ENCODE assay signal across 34 cellular contexts in the genomic region with DNA sequence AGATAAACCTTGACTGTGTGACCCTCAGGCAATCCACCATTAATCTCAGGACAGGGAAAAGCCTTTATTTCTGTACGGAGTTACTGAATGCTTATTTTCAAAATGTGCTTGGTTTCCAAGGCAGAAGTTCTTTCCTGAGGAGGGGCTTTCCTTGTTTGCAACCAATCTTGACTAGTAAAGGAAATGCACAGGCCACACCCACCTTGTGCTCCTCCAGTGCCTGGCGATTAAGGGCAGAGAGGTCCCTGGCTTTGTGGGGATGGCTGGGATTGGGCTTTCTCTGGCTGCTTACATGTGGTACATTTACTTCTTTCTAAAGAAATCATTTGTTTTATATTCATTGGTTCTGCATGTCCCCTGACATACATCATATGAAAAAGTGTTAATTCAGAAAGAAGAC.
"Had no signal": no experiment of that assay in that cellular context is flagged by ENCODE, and none has a peak within 500 bp of the region (broad histone marks: within the 10 kb centered on the region; RNA-seq: fewer than 3 reads in every experiment).

No MANE protein-coding gene starts in this region.

- DNase-seq: activated CD4-positive, alpha-beta memory T cell treated with anti-CD3 and anti-CD28 coated beads, Interleukin-2, amount 10 ng/mL, durations not matched to agents 7 days and 5 days; activated CD4-positive, alpha-beta T cell treated with anti-CD3 and anti-CD28 coated beads for 1 hour; activated CD4-positive, alpha-beta T cell treated with anti-CD3 and anti-CD28 coated beads for 48 hours; activated CD4-positive, CD25-positive, alpha-beta regulatory T cell; activated gamma-delta T cell treated with Interleukin-2 at 50 U/mL for 16 hours; activated naive CD4-positive, alpha-beta T cell treated with anti-CD3 and anti-CD28 coated beads for 36 hours; activated T-cell treated with anti-CD3 and anti-CD28 coated beads, Interleukin-2, amount 50 U/mL, for 24 hours; adrenal gland; body of pancreas; caudate nucleus; cerebellar nuclear complex; Kasumi-1; KG1; MM.1S; MV-4-11; NCI-H1092; NCI-H1436 treated with DMSO at 0.1 percent for 48 hours; NCI-H1694 treated with DMSO at 0.1 percent for 48 hours; NCI-H2029; NCI-H2171; NCI-H510A; NCI-H526; NCI-H748 treated with DMSO at 0.1 percent for 48 hours; NK-92 treated with Interleukin-12 subunit alpha and Interleukin-12 subunit beta, amount 100 ng/mL, for 24 hours; PC-3; Peyer's patch; RPMI8226; SHP77 treated with DMSO at 0.1 percent for 48 hours; SK-N-SH had no signal

- H3K4me1 ChIP-seq: adrenal gland, body of pancreas, breast epithelium, Peyer's patch, SJSA1 had no signal

- H3K4me2 ChIP-seq: SK-N-SH had no signal

- H3K27ac ChIP-seq: adrenal gland, body of pancreas, breast epithelium, Peyer's patch, SJSA1, VCaP had no signal

- FAIRE-seq: astrocyte had no signal

- H3K4me3 ChIP-seq: adrenal gland, body of pancreas, breast epithelium, Peyer's patch, SJSA1 had no signal

- H3K27me3 ChIP-seq: adrenal gland, body of pancreas, breast epithelium, Peyer's patch, SJSA1 had no signal

- ATAC-seq: activated naive CD4-positive, alpha-beta T cell treated with anti-CD3 and anti-CD28 coated beads, Interleukin-2, amount 50 U/mL, for 72 hours; body of pancreas; PC-3 had no signal

- H3K36me3 ChIP-seq: adrenal gland, breast epithelium, Peyer's patch, SJSA1 had no signal

- H3K9me3 ChIP-seq: adrenal gland, breast epithelium, Peyer's patch, SJSA1, SK-N-SH had no signal

- H3K9ac ChIP-seq: SK-N-SH had no signal
